Comparison of ENCODE assay signal across 13 cellular contexts in genomic region chr1:27406354-27406665, GRCh38. TPM values are rescaled to one million over a fixed set of nuclear protein-coding genes. Genes with fewer than 3 reads are reported as not detected.
A peak's percentile ranks its signal among the peaks of the same experiment; 100 is the strongest.
DNase-seq lines count a peak whose midpoint lies in the region; ATAC-seq and TF ChIP-seq lines count a peak whose summit lies in the region.
"Had no signal": no experiment of that assay in that cellular context is flagged by ENCODE, and none has a peak within 500 bp of the region (broad histone marks: within the 10 kb centered on the region; RNA-seq: fewer than 3 reads in every experiment).

No MANE protein-coding gene starts in this region.

- H3K27ac Mint-ChIP-seq in osteocyte (ENCODE audit: unreplicated experiment): peak overlapping the region; percentile 88
- peak overlapping the region in 1 of 7 donors; percentile 10 for H3K27ac Mint-ChIP-seq in CD14-positive monocyte
- H3K27ac Mint-ChIP-seq: activated naive CD4-positive, alpha-beta T cell treated with anti-CD3 and anti-CD28 coated beads, Interleukin-2, amount 10 ng/mL, durations not matched to agents 7 days and 5 days; progenitor cell of endocrine pancreas had no signal

- H3K27me3 Mint-ChIP-seq in osteocyte (ENCODE audit: unreplicated experiment): no peaks in the 10 kb centered on the region
- peaks cover 0 to 2% (median 2%) of the 10 kb centered on the region in 3 donors for H3K27me3 Mint-ChIP-seq in CD14-positive monocyte (ENCODE audit: low read depth in 3 of 3)
- H3K27me3 Mint-ChIP-seq: activated naive CD4-positive, alpha-beta T cell treated with anti-CD3 and anti-CD28 coated beads, Interleukin-2, amount 10 ng/mL, durations not matched to agents 7 days and 5 days; progenitor cell of endocrine pancreas had no signal

- H3K9me3 ChIP-seq in right atrium auricular region (no peaks in the 10 kb centered on the region), esophagus (ENCODE audit: control insufficient read depth in 2 of 2, insufficient read depth in 1 of 2, low read depth in 1 of 2, low read length in 1 of 2) (no peaks in the 10 kb centered on the region)

- peaks cover 46% of the 10 kb centered on the region for H3K36me3 ChIP-seq in right atrium auricular region
- H3K36me3 ChIP-seq in esophagus (ENCODE audit: control insufficient read depth in 2 of 2, insufficient read depth in 2 of 2, low read length in 1 of 2): peaks cover 30% of the 10 kb centered on the region in 2 donors

- H3K27me3 ChIP-seq in right atrium auricular region (no peaks in the 10 kb centered on the region), esophagus (ENCODE audit: control insufficient read depth in 1 of 2, insufficient read depth in 2 of 2, low read length in 2 of 2) (no peaks in the 10 kb centered on the region)

- intact Hi-C loops in Right ventricle myocardium superior (cut with DNase I) (loop anchor here (10.0 kb wide), 1 partner anchor 258 kb away; no protein-coding TSS in a partner anchor), CD14-positive monocyte (cut with micrococcal nuclease) (loop anchor here in 1 of 2 donors (10.0 kb wide), 1 partner anchor 258 kb away; no protein-coding TSS in a partner anchor)

- WGBS in esophagus, 2 donors: 43 to 46% methylated on average over 4 of the region's 4 CpGs

- DNase-seq in right atrium auricular region (ENCODE audit: low spot score) (no peak), Right ventricle myocardium superior (no peak), osteocyte (ENCODE audit: extremely low spot score, unreplicated experiment) (no peak), SKM-1 (lab: John Stamatoyannopoulos, UW; ENCODE audit: unreplicated experiment) (no peak), CD14-positive monocyte (ENCODE audit: low spot score) (no peak)
- DNase-seq: activated CD4-positive, CD25-positive, alpha-beta regulatory T cell; activated naive CD4-positive, alpha-beta T cell treated with anti-CD3 and anti-CD28 coated beads, Interleukin-2, amount 10 ng/mL, durations not matched to agents 7 days and 5 days; NCI-H146 had no signal

- H3K9me3 Mint-ChIP-seq in osteocyte (ENCODE audit: unreplicated experiment): no peaks in the 10 kb centered on the region
- H3K9me3 Mint-ChIP-seq in CD14-positive monocyte: no peaks in the 10 kb centered on the region
- H3K9me3 Mint-ChIP-seq: activated naive CD4-positive, alpha-beta T cell treated with anti-CD3 and anti-CD28 coated beads, Interleukin-2, amount 10 ng/mL, durations not matched to agents 7 days and 5 days had no signal

- H3K4me1 ChIP-seq in right atrium auricular region (peaks cover 0 to 62% of the 10 kb centered on the region in 2 donors), esophagus (ENCODE audit: control insufficient read depth in 2 of 2, insufficient read depth in 2 of 2, low read length in 1 of 2) (peaks cover 12 to 21% of the 10 kb centered on the region in 2 donors)

- ATAC-seq in Right ventricle myocardium superior (ENCODE audit: poor library complexity) (no peak), HG02852 (IDR thresholded peaks at IDR 0.05; ENCODE audit: unreplicated experiment) (no peak), GM21619 (IDR thresholded peaks at IDR 0.05; ENCODE audit: unreplicated experiment) (no peak)

- no peak overlapping the region for H3K4me3 ChIP-seq in right atrium auricular region
- H3K4me3 ChIP-seq in esophagus (ENCODE audit: low read depth in 1 of 2, low read length in 2 of 2): no peak overlapping the region

- TF ChIP-seq CTCF in right atrium auricular region (IDR thresholded peaks at IDR 0.05) (no peak), osteocyte (IDR thresholded peaks at IDR 0.05) (no peak), CD14-positive monocyte (IDR thresholded peaks at IDR 0.05) (no peak)

- peaks cover 50% of the 10 kb centered on the region for H3K4me1 Mint-ChIP-seq in osteocyte (ENCODE audit: unreplicated experiment)
- H3K4me1 Mint-ChIP-seq in CD14-positive monocyte: peaks cover 41% of the 10 kb centered on the region

- peak overlapping the region; percentile 79 to 80 for H3K27ac ChIP-seq in right atrium auricular region
- peak overlapping the region; percentile 81 to 87 for H3K27ac ChIP-seq in esophagus (ENCODE audit: low read depth in 2 of 2, low read length in 1 of 2)
- H3K27ac ChIP-seq: C4-2B had no signal

- no peak overlapping the region for H3K4me3 Mint-ChIP-seq in osteocyte (ENCODE audit: unreplicated experiment)
- no peak overlapping the region for H3K4me3 Mint-ChIP-seq in CD14-positive monocyte
- H3K4me3 Mint-ChIP-seq: activated naive CD4-positive, alpha-beta T cell treated with anti-CD3 and anti-CD28 coated beads, Interleukin-2, amount 10 ng/mL, durations not matched to agents 7 days and 5 days had no signal

- H3K36me3 Mint-ChIP-seq in osteocyte (ENCODE audit: unreplicated experiment): peaks cover 28% of the 10 kb centered on the region
- peaks cover 53 to 67% of the 10 kb centered on the region in 2 donors for H3K36me3 Mint-ChIP-seq in CD14-positive monocyte

RNA-seq across cellular contexts. Expression of gene GPR3, which starts 13.9 kb away (rescaled TPM):
- total RNA-seq in right atrium auricular region (1 to 10 TPM; 2.9 to 4.4 TPM), Right ventricle myocardium superior (0.24 TPM), osteocyte (0.50 and 0.56 TPM in 2 replicates)
- polyA plus RNA-seq in esophagus (under 1 TPM; 0.22 to 0.25 TPM), CD14-positive monocyte (under 1 TPM in 1 of 2 donors, not detected in 1; 0.26 TPM)

RNA-seq across cellular contexts. Expression of gene CD164L2, which starts 23.2 kb away (rescaled TPM):
- total RNA-seq in right atrium auricular region: not detected
- total RNA-seq in Right ventricle myocardium superior: not detected
- 10 to 100 TPM; 10.5 to 14.5 TPM for polyA plus RNA-seq in esophagus
- total RNA-seq in osteocyte: not detected in 2 replicates
- polyA plus RNA-seq in CD14-positive monocyte: not detected
- total RNA-seq: progenitor cell of endocrine pancreas had no signal

RNA-seq across cellular contexts. Expression of gene FCN3, which starts 31.7 kb away (rescaled TPM):
- total RNA-seq in right atrium auricular region: 10 to 100 TPM; 21.1 to 36.6 TPM
- 15.8 TPM for total RNA-seq in Right ventricle myocardium superior
- polyA plus RNA-seq in esophagus: 1 to 10 TPM; 1.6 to 2.6 TPM
- not detected in 2 replicates for total RNA-seq in osteocyte
- not detected for polyA plus RNA-seq in CD14-positive monocyte
- total RNA-seq: progenitor cell of endocrine pancreas had no signal

RNA-seq across cellular contexts. Expression of gene MAP3K6, which starts 39.5 kb away (rescaled TPM):
- 10 to 100 TPM; 31.3 to 42.1 TPM for total RNA-seq in right atrium auricular region
- total RNA-seq in Right ventricle myocardium superior: 41.0 TPM
- polyA plus RNA-seq in esophagus: 100 to 1,000 TPM in 1 of 2 donors, 10 to 100 TPM in 1; 48.5 to 110 TPM
- total RNA-seq in osteocyte: 43.0 and 48.2 TPM in 2 replicates
- polyA plus RNA-seq in CD14-positive monocyte: 1 to 10 TPM; 3.2 to 6.7 TPM

Comparison
In these comparisons a context has a peak if more than half of its experiments do, and no peak if none do; other contexts are left out.
1. RNA of gene FCN3, which starts 31.7 kb away (total RNA-seq): 21.1 to 36.6 TPM in right atrium auricular region and 15.8 TPM in Right ventricle myocardium superior (single experiment); not detected in osteocyte; every median in the first group is over 10 times any median in the second.